ENCODE assay signal across 39 cellular contexts in genomic region chr11:18137186-18137800, GRCh38. TPM values are rescaled to one million over a fixed set of nuclear protein-coding genes. Genes with fewer than 3 reads are reported as not detected.
"Had no signal": no experiment of that assay in that cellular context is flagged by ENCODE, and none has a peak within 500 bp of the region (broad histone marks: within the 10 kb centered on the region; RNA-seq: fewer than 3 reads in every experiment).

No MANE protein-coding gene starts in this region.

- H3K36me3 ChIP-seq: adrenal gland, breast epithelium, esophagus muscularis mucosa, gastrocnemius medialis, heart right ventricle had no signal

- H3K27ac ChIP-seq: adrenal gland, breast epithelium, coronary artery, dorsolateral prefrontal cortex, esophagus muscularis mucosa, foreskin keratinocyte, gastrocnemius medialis, heart right ventricle had no signal

- H3K27ac Mint-ChIP-seq: activated CD4-positive, alpha-beta memory T cell treated with anti-CD3 and anti-CD28 coated beads for 36 hours; activated CD4-positive, alpha-beta T cell treated with anti-CD3 and anti-CD28 coated beads for 36 hours; activated CD4-positive, alpha-beta T cell treated with anti-CD3 and anti-CD28 coated beads, Interleukin-2, amount 10 ng/mL, durations not matched to agents 24 days and 14 days; activated CD8-positive, alpha-beta memory T cell treated with anti-CD3 and anti-CD28 coated beads, Interleukin-2, amount 10 ng/mL, durations not matched to agents 7 days and 5 days; activated CD8-positive, alpha-beta T cell treated with anti-CD3 and anti-CD28 coated beads, Interleukin-2, amount 10 ng/mL, durations not matched to agents 7 days and 5 days; activated naive CD4-positive, alpha-beta T cell treated with anti-CD3 and anti-CD28 coated beads for 36 hours; activated naive CD4-positive, alpha-beta T cell treated with anti-CD3 and anti-CD28 coated beads, Interleukin-2, amount 50 U/mL, for 24 hours; activated naive CD8-positive, alpha-beta T cell treated with anti-CD3 and anti-CD28 coated beads for 36 hours; activated naive CD8-positive, alpha-beta T cell treated with anti-CD3 and anti-CD28 coated beads, Interleukin-2, amount 50 U/mL, for 24 hours; activated T-helper 1 cell treated with anti-CD3 and anti-CD28 coated beads, Interleukin-12 subunit alpha, Interleukin-12 subunit beta, Interleukin-2, Interleukin-4 antibody, amounts not matched to agents 30 ng/mL and 10 ng/mL and 1 ng/mL, durations not matched to agents 14 hours and 24 hours and 36 hours; activated T-helper 2 cell treated with anti-CD3 and anti-CD28 coated beads, Interferon-gamma antibody, Interleukin-2, Interleukin-4, amounts not matched to agents 10 μg/mL and 5 μg/mL and 100 μg/mL, durations not matched to agents 14 hours and 24 hours and 36 hours; brain; dendritic cell treated with granulocyte-macrophage colony-stimulating factor and Interleukin-4, amounts not matched to agents 40 ng/mL and 50 ng/mL, for 4 days; endodermal cell had no signal

- DNase-seq: activated CD4-positive, alpha-beta memory T cell treated with anti-CD3 and anti-CD28 coated beads for 36 hours; activated CD4-positive, alpha-beta T cell treated with anti-CD3 and anti-CD28 coated beads for 36 hours; activated CD4-positive, alpha-beta T cell treated with anti-CD3 and anti-CD28 coated beads, Interleukin-2, amount 10 ng/mL, durations not matched to agents 24 days and 14 days; activated CD4-positive, CD25-positive, alpha-beta regulatory T cell; activated CD4-positive, CD25-positive, alpha-beta regulatory T cell treated with anti-CD3 and anti-CD28 coated beads, Interleukin-2, amount 50 U/mL, for 72 hours; activated CD8-positive, alpha-beta memory T cell treated with anti-CD3 and anti-CD28 coated beads, Interleukin-2, amount 10 ng/mL, durations not matched to agents 7 days and 5 days; activated CD8-positive, alpha-beta memory T cell treated with anti-CD3 and anti-CD28 coated beads, Interleukin-2, amount 50 U/mL, for 4 hours; activated CD8-positive, alpha-beta T cell treated with anti-CD3 and anti-CD28 coated beads, Interleukin-2, amount 10 ng/mL, durations not matched to agents 7 days and 5 days; activated effector memory CD4-positive, alpha-beta T cell treated with anti-CD3 and anti-CD28 coated beads, Interleukin-2, amount 50 U/mL, for 16 hours; activated naive CD4-positive, alpha-beta T cell treated with anti-CD3 and anti-CD28 coated beads for 36 hours; activated naive CD8-positive, alpha-beta T cell treated with anti-CD3 and anti-CD28 coated beads for 36 hours; activated naive CD8-positive, alpha-beta T cell treated with anti-CD3 and anti-CD28 coated beads, Interleukin-2, amount 50 U/mL, for 24 hours; activated T-cell treated with anti-CD3 and anti-CD28 coated beads, Interleukin-2, amount 50 U/mL, for 1 hour; activated T-cell treated with anti-CD3 and anti-CD28 coated beads, Interleukin-2, amount 50 U/mL, for 48 hours; adrenal gland; amygdala; aorta; dorsolateral prefrontal cortex; effector memory CD4-positive, alpha-beta T cell; endodermal cell; erythroblast; foreskin keratinocyte; gastrocnemius medialis; glutamatergic neuron; heart right ventricle; T-helper 2 cell had no signal

- H3K27me3 ChIP-seq: adrenal gland, breast epithelium, esophagus muscularis mucosa, foreskin keratinocyte, gastrocnemius medialis had no signal

- H3K4me3 Mint-ChIP-seq: activated CD4-positive, alpha-beta memory T cell treated with anti-CD3 and anti-CD28 coated beads for 36 hours; activated CD4-positive, alpha-beta T cell treated with anti-CD3 and anti-CD28 coated beads for 36 hours; activated CD4-positive, alpha-beta T cell treated with anti-CD3 and anti-CD28 coated beads, Interleukin-2, amount 10 ng/mL, durations not matched to agents 24 days and 14 days; activated CD8-positive, alpha-beta memory T cell treated with anti-CD3 and anti-CD28 coated beads, Interleukin-2, amount 10 ng/mL, durations not matched to agents 7 days and 5 days; activated CD8-positive, alpha-beta T cell treated with anti-CD3 and anti-CD28 coated beads, Interleukin-2, amount 10 ng/mL, durations not matched to agents 7 days and 5 days; activated naive CD4-positive, alpha-beta T cell treated with anti-CD3 and anti-CD28 coated beads for 36 hours; activated naive CD4-positive, alpha-beta T cell treated with anti-CD3 and anti-CD28 coated beads, Interleukin-2, amount 50 U/mL, for 24 hours; activated naive CD8-positive, alpha-beta T cell treated with anti-CD3 and anti-CD28 coated beads for 36 hours; activated naive CD8-positive, alpha-beta T cell treated with anti-CD3 and anti-CD28 coated beads, Interleukin-2, amount 50 U/mL, for 24 hours; activated T-helper 1 cell treated with anti-CD3 and anti-CD28 coated beads, Interleukin-12 subunit alpha, Interleukin-12 subunit beta, Interleukin-2, Interleukin-4 antibody, amounts not matched to agents 30 ng/mL and 10 ng/mL and 1 ng/mL, durations not matched to agents 14 hours and 24 hours and 36 hours; brain; central memory CD8-positive, alpha-beta T cell; dendritic cell treated with granulocyte-macrophage colony-stimulating factor and Interleukin-4, amounts not matched to agents 40 ng/mL and 50 ng/mL, for 4 days; endodermal cell had no signal

- H3K9me3 Mint-ChIP-seq: activated CD4-positive, alpha-beta memory T cell treated with anti-CD3 and anti-CD28 coated beads for 36 hours; activated CD4-positive, alpha-beta T cell treated with anti-CD3 and anti-CD28 coated beads, Interleukin-2, amount 10 ng/mL, durations not matched to agents 24 days and 14 days; activated naive CD4-positive, alpha-beta T cell treated with anti-CD3 and anti-CD28 coated beads for 36 hours; activated naive CD4-positive, alpha-beta T cell treated with anti-CD3 and anti-CD28 coated beads, Interleukin-2, amount 50 U/mL, for 24 hours; activated naive CD8-positive, alpha-beta T cell treated with anti-CD3 and anti-CD28 coated beads for 36 hours; activated naive CD8-positive, alpha-beta T cell treated with anti-CD3 and anti-CD28 coated beads, Interleukin-2, amount 50 U/mL, for 24 hours; activated T-helper 1 cell treated with anti-CD3 and anti-CD28 coated beads, Interleukin-12 subunit alpha, Interleukin-12 subunit beta, Interleukin-2, Interleukin-4 antibody, amounts not matched to agents 30 ng/mL and 10 ng/mL and 1 ng/mL, durations not matched to agents 14 hours and 24 hours and 36 hours; activated T-helper 2 cell treated with anti-CD3 and anti-CD28 coated beads, Interferon-gamma antibody, Interleukin-2, Interleukin-4, amounts not matched to agents 10 μg/mL and 5 μg/mL and 100 μg/mL, durations not matched to agents 14 hours and 24 hours and 36 hours; brain; central memory CD8-positive, alpha-beta T cell; dendritic cell treated with granulocyte-macrophage colony-stimulating factor and Interleukin-4, amounts not matched to agents 40 ng/mL and 50 ng/mL, for 4 days had no signal

- H3K4me1 ChIP-seq: adrenal gland, breast epithelium, esophagus muscularis mucosa, gastrocnemius medialis, heart right ventricle had no signal

- H3K4me3 ChIP-seq: adrenal gland, breast epithelium, coronary artery, dorsolateral prefrontal cortex, esophagus muscularis mucosa, gastrocnemius medialis, heart right ventricle had no signal

- ATAC-seq: activated CD4-positive, alpha-beta T cell treated with anti-CD3 and anti-CD28 coated beads for 36 hours; activated CD8-positive, alpha-beta memory T cell treated with anti-CD3 and anti-CD28 coated beads, Interleukin-2, amount 10 ng/mL, durations not matched to agents 7 days and 5 days; activated CD8-positive, alpha-beta T cell treated with anti-CD3 and anti-CD28 coated beads, Interleukin-2, amount 10 ng/mL, durations not matched to agents 7 days and 5 days; activated naive CD8-positive, alpha-beta T cell treated with anti-CD3 and anti-CD28 coated beads, Interleukin-2, amount 50 U/mL, for 24 hours; foreskin keratinocyte; gastrocnemius medialis; heart right ventricle had no signal

- H3K36me3 Mint-ChIP-seq: activated CD4-positive, alpha-beta memory T cell treated with anti-CD3 and anti-CD28 coated beads for 36 hours; activated CD8-positive, alpha-beta memory T cell treated with anti-CD3 and anti-CD28 coated beads, Interleukin-2, amount 10 ng/mL, durations not matched to agents 7 days and 5 days; activated naive CD4-positive, alpha-beta T cell treated with anti-CD3 and anti-CD28 coated beads, Interleukin-2, amount 50 U/mL, for 24 hours; activated naive CD8-positive, alpha-beta T cell treated with anti-CD3 and anti-CD28 coated beads for 36 hours; brain had no signal

- H3K9me3 ChIP-seq: adrenal gland, breast epithelium, esophagus muscularis mucosa, gastrocnemius medialis, heart right ventricle had no signal

- H3K4me1 Mint-ChIP-seq: activated CD4-positive, alpha-beta T cell treated with anti-CD3 and anti-CD28 coated beads for 36 hours; activated CD4-positive, alpha-beta T cell treated with anti-CD3 and anti-CD28 coated beads, Interleukin-2, amount 10 ng/mL, durations not matched to agents 24 days and 14 days; activated CD8-positive, alpha-beta memory T cell treated with anti-CD3 and anti-CD28 coated beads, Interleukin-2, amount 10 ng/mL, durations not matched to agents 7 days and 5 days; activated naive CD4-positive, alpha-beta T cell treated with anti-CD3 and anti-CD28 coated beads, Interleukin-2, amount 50 U/mL, for 24 hours; activated naive CD8-positive, alpha-beta T cell treated with anti-CD3 and anti-CD28 coated beads for 36 hours; activated naive CD8-positive, alpha-beta T cell treated with anti-CD3 and anti-CD28 coated beads, Interleukin-2, amount 50 U/mL, for 24 hours; brain; central memory CD8-positive, alpha-beta T cell; endodermal cell had no signal

RNA-seq across cellular contexts. Expression of gene MRGPRX3, which starts 4.9 kb away (rescaled TPM):
- total RNA-seq: activated CD4-positive, alpha-beta memory T cell treated with anti-CD3 and anti-CD28 coated beads for 36 hours; activated CD4-positive, alpha-beta T cell treated with anti-CD3 and anti-CD28 coated beads for 36 hours; activated CD4-positive, alpha-beta T cell treated with anti-CD3 and anti-CD28 coated beads, Interleukin-2, amount 10 ng/mL, durations not matched to agents 24 days and 14 days; activated CD8-positive, alpha-beta memory T cell treated with anti-CD3 and anti-CD28 coated beads for 36 hours; activated CD8-positive, alpha-beta memory T cell treated with anti-CD3 and anti-CD28 coated beads, Interleukin-2, amount 10 ng/mL, durations not matched to agents 7 days and 5 days; activated CD8-positive, alpha-beta T cell treated with anti-CD3 and anti-CD28 coated beads, Interleukin-2, amount 10 ng/mL, durations not matched to agents 7 days and 5 days; activated naive CD4-positive, alpha-beta T cell treated with anti-CD3 and anti-CD28 coated beads for 36 hours; activated naive CD8-positive, alpha-beta T cell treated with anti-CD3 and anti-CD28 coated beads for 36 hours; activated T-helper 1 cell treated with anti-CD3 and anti-CD28 coated beads, Interleukin-12 subunit alpha, Interleukin-12 subunit beta, Interleukin-2, Interleukin-4 antibody, amounts not matched to agents 30 ng/mL and 10 ng/mL and 1 ng/mL, durations not matched to agents 14 hours and 24 hours and 36 hours; activated T-helper 2 cell treated with anti-CD3 and anti-CD28 coated beads, Interferon-gamma antibody, Interleukin-2, Interleukin-4, amounts not matched to agents 10 μg/mL and 5 μg/mL and 100 μg/mL, durations not matched to agents 14 hours and 24 hours and 36 hours; adrenal gland; aorta; cardiac septum; cerebellum; endodermal cell; esophagus muscularis mucosa; gastrocnemius medialis; heart right ventricle; T-helper 1 cell treated with Interleukin-12 subunit alpha and Interleukin-12 subunit beta and Interleukin-4 antibody, amounts not matched to agents 30 ng/mL and 1 ng/mL, for 36 hours had no signal
- polyA plus RNA-seq: adrenal gland, aorta, heart right ventricle had no signal

RNA-seq across cellular contexts. Expression of gene MRGPRX4, which starts 35.3 kb away (rescaled TPM):
- total RNA-seq: activated CD4-positive, alpha-beta memory T cell treated with anti-CD3 and anti-CD28 coated beads for 36 hours; activated CD4-positive, alpha-beta T cell treated with anti-CD3 and anti-CD28 coated beads for 36 hours; activated CD4-positive, alpha-beta T cell treated with anti-CD3 and anti-CD28 coated beads, Interleukin-2, amount 10 ng/mL, durations not matched to agents 24 days and 14 days; activated CD8-positive, alpha-beta memory T cell treated with anti-CD3 and anti-CD28 coated beads for 36 hours; activated CD8-positive, alpha-beta memory T cell treated with anti-CD3 and anti-CD28 coated beads, Interleukin-2, amount 10 ng/mL, durations not matched to agents 7 days and 5 days; activated CD8-positive, alpha-beta T cell treated with anti-CD3 and anti-CD28 coated beads, Interleukin-2, amount 10 ng/mL, durations not matched to agents 7 days and 5 days; activated naive CD4-positive, alpha-beta T cell treated with anti-CD3 and anti-CD28 coated beads for 36 hours; activated naive CD8-positive, alpha-beta T cell treated with anti-CD3 and anti-CD28 coated beads for 36 hours; activated T-helper 1 cell treated with anti-CD3 and anti-CD28 coated beads, Interleukin-12 subunit alpha, Interleukin-12 subunit beta, Interleukin-2, Interleukin-4 antibody, amounts not matched to agents 30 ng/mL and 10 ng/mL and 1 ng/mL, durations not matched to agents 14 hours and 24 hours and 36 hours; activated T-helper 2 cell treated with anti-CD3 and anti-CD28 coated beads, Interferon-gamma antibody, Interleukin-2, Interleukin-4, amounts not matched to agents 10 μg/mL and 5 μg/mL and 100 μg/mL, durations not matched to agents 14 hours and 24 hours and 36 hours; adrenal gland; aorta; breast epithelium; cardiac septum; cerebellum; dorsolateral prefrontal cortex; endodermal cell; esophagus muscularis mucosa; foreskin keratinocyte; gastrocnemius medialis; heart right ventricle; T-helper 1 cell treated with Interleukin-12 subunit alpha and Interleukin-12 subunit beta and Interleukin-4 antibody, amounts not matched to agents 30 ng/mL and 1 ng/mL, for 36 hours had no signal
- polyA plus RNA-seq: adrenal gland, aorta, foreskin keratinocyte, heart right ventricle had no signal
